ENCODE assay signal across 19 cellular contexts in genomic region chr2:7022486-7022885, GRCh38.
DNase-seq lines count a peak whose midpoint lies in the region; ATAC-seq, FAIRE-seq and TF ChIP-seq lines count a peak whose summit lies in the region.
"Had no signal": no experiment of that assay in that cellular context is flagged by ENCODE, and none has a peak within 500 bp of the region (broad histone marks: within the 10 kb centered on the region; RNA-seq: fewer than 3 reads in every experiment).

No MANE protein-coding gene starts in this region.

- TF ChIP-seq POLR2A in body of pancreas (IDR thresholded peaks at IDR 0.05) = peak in 2 of 3 donors; percentile 54 to 59

- peaks cover 0 to 1% of the 10 kb centered on the region in 2 donors for H3K36me3 ChIP-seq in body of pancreas (replicated peaks in 1 of 2; ENCODE audit: insufficient read depth in 1 of 2, low read depth in 2 of 2)
- H3K36me3 ChIP-seq in hepatocyte (replicated peaks; ENCODE audit: insufficient read depth, low read depth) = no peaks in the 10 kb centered on the region
- H3K36me3 ChIP-seq in small intestine (ENCODE audit: control insufficient read depth in 2 of 2, insufficient read depth in 2 of 2, low read length in 2 of 2) = peaks cover 0 to 3% of the 10 kb centered on the region in 2 donors

- H3K9me3 Mint-ChIP-seq in CD14-positive monocyte = no peaks in the 10 kb centered on the region

- H3K4me3 ChIP-seq in body of pancreas = no peak overlapping the region
- no peak overlapping the region for H3K4me3 ChIP-seq in hepatocyte
- no peak overlapping the region for H3K4me3 ChIP-seq in small intestine (ENCODE audit: low read depth in 1 of 2, low read length in 2 of 2)

- no peak overlapping the region for H3K4me3 Mint-ChIP-seq in CD14-positive monocyte
- H3K4me3 Mint-ChIP-seq: B cell had no signal

- WGBS in body of pancreas, 2 donors = 15 to 18% methylated on average over 6 of the region's 6 CpGs
- 74% methylated on average over 6 of the region's 6 CpGs for WGBS in hepatocyte (ENCODE audit: low lambda C conversion rate, missing lambda C conversion rate)
- WGBS in small intestine, 3 donors = 20 to 64% (median 42%) methylated on average over 6 of the region's 6 CpGs

- H3K79me2 ChIP-seq in hepatocyte = no peaks in the 10 kb centered on the region

- H3K4me1 ChIP-seq in body of pancreas = peaks cover 85% of the 10 kb centered on the region
- H3K4me1 ChIP-seq in hepatocyte (ENCODE audit: insufficient read depth) = peaks cover 15% of the 10 kb centered on the region
- H3K4me1 ChIP-seq in small intestine (ENCODE audit: control insufficient read depth in 2 of 2, insufficient read depth in 1 of 2, low read depth in 1 of 2, low read length in 1 of 2) = peaks cover 0 to 2% of the 10 kb centered on the region in 2 donors

- no peaks in the 10 kb centered on the region for H3K27me3 Mint-ChIP-seq in CD14-positive monocyte (ENCODE audit: low read depth in 3 of 3)
- H3K27me3 Mint-ChIP-seq: B cell had no signal

- no peaks in the 10 kb centered on the region for H3K27me3 ChIP-seq in body of pancreas
- no peaks in the 10 kb centered on the region for H3K27me3 ChIP-seq in hepatocyte
- H3K27me3 ChIP-seq in small intestine (ENCODE audit: control insufficient read depth in 2 of 2, insufficient read depth in 2 of 2, low read length in 2 of 2) = no peaks in the 10 kb centered on the region

- H3K9me3 ChIP-seq in body of pancreas (no peaks in the 10 kb centered on the region), hepatocyte (ENCODE audit: low read depth) (no peaks in the 10 kb centered on the region), small intestine (ENCODE audit: control insufficient read depth, low read depth) (no peaks in the 10 kb centered on the region)

- no peaks in the 10 kb centered on the region for H3K4me1 Mint-ChIP-seq in CD14-positive monocyte
- H3K4me1 Mint-ChIP-seq: B cell had no signal

- ATAC-seq in body of pancreas (peak; percentile 79), HG03139 (IDR thresholded peaks at IDR 0.05; ENCODE audit: unreplicated experiment) (no peak)
- ATAC-seq: left colon had no signal

- peaks cover 23 to 28% of the 10 kb centered on the region in 2 donors for H3K36me3 Mint-ChIP-seq in CD14-positive monocyte

- H2AFZ ChIP-seq in hepatocyte = no peak overlapping the region

- H3K27ac ChIP-seq in body of pancreas (peak overlapping the region; percentile 83 to 93 (median 86)), hepatocyte (no peak overlapping the region), small intestine (ENCODE audit: low read depth in 1 of 2, low read length in 1 of 2) (no peak overlapping the region)

- peak; percentile 75 for DNase-seq in HT1080 (ENCODE audit: low read depth)
- peak; percentile 68 to 86 (median 72) for DNase-seq in body of pancreas
- no peak for DNase-seq in hepatocyte (ENCODE audit: low spot score)
- peak; percentile 9 for DNase-seq in small intestine
- no peak for DNase-seq in CD14-positive monocyte (ENCODE audit: low spot score)
- DNase-seq in activated CD4-positive, alpha-beta T cell treated with anti-CD3 and anti-CD28 coated beads for 48 hours = no peak
- DNase-seq in HK-2 (ENCODE audit: unreplicated experiment) = no peak
- DNase-seq: activated CD4-positive, alpha-beta T cell treated with anti-CD3 and anti-CD28 coated beads for 4 hours; activated CD8-positive, alpha-beta memory T cell treated with anti-CD3 and anti-CD28 coated beads, Interleukin-2, amount 50 U/mL, for 4 hours; activated gamma-delta T cell; effector CD8-positive, alpha-beta T cell; left colon; MV-4-11; NCI-H2029; RPMI8226; stimulated activated CD4-positive, alpha-beta T cell treated with anti-CD3 and anti-CD28 coated beads, Interleukin-4, amount 100 ng/mL, for 24 hours had no signal

- intact Hi-C loops in body of pancreas (cut with DNase I) (loop anchor here (10.0 kb wide), 1 partner anchor 48 kb away; no protein-coding TSS in a partner anchor), CD14-positive monocyte (cut with micrococcal nuclease) (no loop called here)

- no peak for TF ChIP-seq CTCF in body of pancreas (IDR thresholded peaks at IDR 0.05)
- TF ChIP-seq CTCF in hepatocyte (IDR thresholded peaks at IDR 0.05; ENCODE audit: poor library complexity) = no peak
- no peak for TF ChIP-seq CTCF in CD14-positive monocyte (IDR thresholded peaks at IDR 0.05)

- no peaks in the 10 kb centered on the region for H4K20me1 ChIP-seq in hepatocyte (ENCODE audit: insufficient read depth, poor library complexity, severe bottlenecking)

- H3K9me2 ChIP-seq in hepatocyte (replicated peaks; ENCODE audit: insufficient read depth) = no peaks in the 10 kb centered on the region

- H3K27ac Mint-ChIP-seq in CD14-positive monocyte = no peak overlapping the region
- H3K27ac Mint-ChIP-seq: B cell had no signal

- no peak for FAIRE-seq in small intestine (lab: Jason Lieb, UNC)
- FAIRE-seq: G401.6 had no signal

- H3K4me2 ChIP-seq in hepatocyte = peak overlapping the region; percentile 33

Comparison
In these comparisons a context has a peak if more than half of its experiments do, and no peak if none do; other contexts are left out.
1. DNase-seq: peak in HT1080 (single experiment), body of pancreas (4 of 4) and small intestine (single experiment); none in hepatocyte (single experiment), CD14-positive monocyte (single experiment), activated CD4-positive, alpha-beta T cell treated with anti-CD3 and anti-CD28 coated beads for 48 hours (single experiment) and HK-2 (single experiment).
2. H3K27ac ChIP-seq: peak in body of pancreas (4 of 4); none in hepatocyte (single experiment) and small intestine (0 of 2).